12 cellular contexts compared by ENCODE assay signal in the genomic region with DNA sequence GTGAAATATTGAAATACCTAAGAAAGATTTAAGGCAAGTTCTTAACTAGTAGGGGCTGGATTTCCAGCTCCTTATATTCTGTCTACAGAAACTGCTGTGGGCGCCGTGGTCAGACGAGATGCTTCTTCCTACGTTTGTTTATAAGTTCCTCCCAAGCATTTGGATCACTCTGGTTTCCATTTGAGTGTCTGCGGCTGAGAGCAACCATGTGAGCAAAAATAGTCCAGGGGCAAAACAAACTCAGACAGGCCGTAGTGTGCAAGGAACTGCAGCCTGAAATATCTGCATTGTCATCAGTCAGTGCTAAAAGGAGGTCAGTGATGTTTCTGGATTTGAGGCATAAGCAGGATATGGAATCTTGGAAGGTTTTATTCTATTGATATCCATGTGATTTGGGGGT.
DNase-seq lines count a peak whose midpoint lies in the region; ATAC-seq, FAIRE-seq and TF ChIP-seq lines count a peak whose summit lies in the region.
"Had no signal": no experiment of that assay in that cellular context is flagged by ENCODE, and none has a peak within 500 bp of the region (broad histone marks: within the 10 kb centered on the region; RNA-seq: fewer than 3 reads in every experiment).

No MANE protein-coding gene starts in this region.

- H3K36me3 ChIP-seq in astrocyte (ENCODE audit: insufficient read depth, low read length) (no peaks in the 10 kb centered on the region), heart right ventricle (no peaks in the 10 kb centered on the region), psoas muscle (ENCODE audit: insufficient read depth in 1 of 2, low read depth in 1 of 2) (no peaks in the 10 kb centered on the region)

- no peaks in the 10 kb centered on the region for H3K79me2 ChIP-seq in astrocyte (ENCODE audit: insufficient read depth, low read length)

- H3K4me3 Mint-ChIP-seq in Calu3 (ENCODE audit: low read depth, unreplicated experiment): no peak overlapping the region
- no peak overlapping the region for H3K4me3 Mint-ChIP-seq in astrocyte (ENCODE audit: unreplicated experiment)
- no peak overlapping the region for H3K4me3 Mint-ChIP-seq in immature natural killer cell
- H3K4me3 Mint-ChIP-seq: activated T-cell treated with anti-CD3 and anti-CD28 coated beads, Interleukin-2, amount 50 U/mL, for 24 hours had no signal

- H4K20me1 ChIP-seq in astrocyte (ENCODE audit: insufficient read depth, low read length): no peaks in the 10 kb centered on the region

- intact Hi-C loops in Calu3 (cut with micrococcal nuclease; ENCODE audit: unreplicated experiment): loop anchor here (5.0 kb wide), 1 partner anchor 48 kb away; no protein-coding TSS in a partner anchor
- intact Hi-C loops in heart right ventricle (cut with DNase I): no loop called here
- intact Hi-C loops in psoas muscle (cut with DNase I): no loop called here

- H3K27me3 Mint-ChIP-seq in Calu3 (ENCODE audit: unreplicated experiment) (no peaks in the 10 kb centered on the region), astrocyte (ENCODE audit: low read depth, unreplicated experiment) (no peaks in the 10 kb centered on the region), immature natural killer cell (ENCODE audit: low read depth in 3 of 3) (peaks cover 0 to 5% (median 0%) of the 10 kb centered on the region in 3 donors)
- H3K27me3 Mint-ChIP-seq: activated T-cell treated with anti-CD3 and anti-CD28 coated beads, Interleukin-2, amount 50 U/mL, for 24 hours had no signal

- DNase-seq in Calu3 (no peak), astrocyte (ENCODE audit: low read depth) (peak; percentile 84), heart right ventricle (peak in 1 of 2 donors; percentile 26), psoas muscle (no peak), immature natural killer cell (no peak), HuH-7.5 (ENCODE audit: low spot score) (no peak)
- DNase-seq in stimulated activated naive CD4-positive, alpha-beta T cell (lab: John Stamatoyannopoulos, UW): no peak
- DNase-seq: activated T-cell treated with anti-CD3 and anti-CD28 coated beads, Interleukin-2, amount 50 U/mL, for 24 hours; COR-L47 had no signal

- H3K27ac ChIP-seq in astrocyte (ENCODE audit: low read depth, low read length) (no peak overlapping the region), heart right ventricle (peak overlapping the region; percentile 10 to 72 (median 49)), psoas muscle (peak overlapping the region; percentile 48)

- H3K27me3 ChIP-seq in astrocyte (ENCODE audit: insufficient read depth, low read length): no peaks in the 10 kb centered on the region
- H3K27me3 ChIP-seq in heart right ventricle: no peaks in the 10 kb centered on the region
- no peaks in the 10 kb centered on the region for H3K27me3 ChIP-seq in psoas muscle (ENCODE audit: insufficient read depth in 3 of 3, low read length in 2 of 3)

- FAIRE-seq in astrocyte (lab: Jason Lieb, UNC): peak; percentile 5
- FAIRE-seq: endometrium, HepG2 had no signal

- H3K9me3 ChIP-seq in astrocyte (ENCODE audit: insufficient read depth, low read depth, low read length) (no peaks in the 10 kb centered on the region), heart right ventricle (no peaks in the 10 kb centered on the region), psoas muscle (no peaks in the 10 kb centered on the region)

- H3K4me1 ChIP-seq in astrocyte (ENCODE audit: insufficient read depth, low read length) (no peaks in the 10 kb centered on the region), heart right ventricle (peaks cover 3 to 50% (median 17%) of the 10 kb centered on the region in 9 donors), psoas muscle (peaks cover 9% of the 10 kb centered on the region)

- no peaks in the 10 kb centered on the region for H3K36me3 Mint-ChIP-seq in Calu3 (ENCODE audit: insufficient read depth, unreplicated experiment)
- H3K36me3 Mint-ChIP-seq in astrocyte (ENCODE audit: low read depth, unreplicated experiment): no peaks in the 10 kb centered on the region
- H3K36me3 Mint-ChIP-seq in immature natural killer cell: no peaks in the 10 kb centered on the region

- H3K4me3 ChIP-seq in astrocyte (ENCODE audit: insufficient read depth, low read depth, low read length) (no peak overlapping the region), heart right ventricle (no peak overlapping the region), psoas muscle (no peak overlapping the region)

- H3K4me2 ChIP-seq in astrocyte (ENCODE audit: low read length): no peak overlapping the region

- no TSS peak for BruUV-seq in Calu3 (replicated peaks; lab: Mats Ljungman, UMichigan)

- H3K9ac ChIP-seq in astrocyte (ENCODE audit: low read length): no peak overlapping the region

- H3K27ac Mint-ChIP-seq in Calu3 (ENCODE audit: unreplicated experiment): peak overlapping the region; percentile 90
- H3K27ac Mint-ChIP-seq in astrocyte (ENCODE audit: unreplicated experiment): peak overlapping the region; percentile 83
- no peak overlapping the region for H3K27ac Mint-ChIP-seq in immature natural killer cell
- H3K27ac Mint-ChIP-seq: activated T-cell treated with anti-CD3 and anti-CD28 coated beads, Interleukin-2, amount 50 U/mL, for 24 hours had no signal

- H2AFZ ChIP-seq in astrocyte (ENCODE audit: low read depth, low read length): no peak overlapping the region

- CTCF ChIA-PET in Calu3 (lab: Charles Lee): no interaction called here

- peaks cover 45% of the 10 kb centered on the region for H3K4me1 Mint-ChIP-seq in Calu3 (ENCODE audit: low read depth, unreplicated experiment)
- H3K4me1 Mint-ChIP-seq in astrocyte (ENCODE audit: low read depth, unreplicated experiment): peaks cover 12% of the 10 kb centered on the region
- H3K4me1 Mint-ChIP-seq in immature natural killer cell: no peaks in the 10 kb centered on the region

- ATAC-seq in heart right ventricle (peak in 7 of 8 donors; percentile 56 to 88 (median 81)), psoas muscle (peak in 3 of 4 donors; percentile 59 to 77 (median 62)), GM21825 (IDR thresholded peaks at IDR 0.05; ENCODE audit: unreplicated experiment) (no peak)
- ATAC-seq: HepG2 had no signal

- WGBS in heart right ventricle, 2 donors: 12 to 15% methylated on average over 6 of the region's 6 CpGs
- 23 to 41% (median 23%) methylated on average over 6 of the region's 6 CpGs for WGBS in psoas muscle, 3 donors

- H3K9me3 Mint-ChIP-seq in Calu3 (ENCODE audit: low read depth, unreplicated experiment): no peaks in the 10 kb centered on the region
- no peaks in the 10 kb centered on the region for H3K9me3 Mint-ChIP-seq in astrocyte (ENCODE audit: unreplicated experiment)
- peaks cover 0 to 3% (median 0%) of the 10 kb centered on the region in 6 donors for H3K9me3 Mint-ChIP-seq in immature natural killer cell
- H3K9me3 Mint-ChIP-seq: activated T-cell treated with anti-CD3 and anti-CD28 coated beads, Interleukin-2, amount 50 U/mL, for 24 hours had no signal

- TF ChIP-seq CTCF in Calu3 (IDR thresholded peaks at IDR 0.05; ENCODE audit: unreplicated experiment) (no peak), astrocyte (IDR thresholded peaks at IDR 0.05; ENCODE audit: insufficient read depth, low read depth, low read length) (no peak), heart right ventricle (IDR thresholded peaks at IDR 0.05) (no peak), psoas muscle (IDR thresholded peaks at IDR 0.05) (no peak)

Comparison
In these comparisons a context has a peak if more than half of its experiments do, and no peak if none do; other contexts are left out.
1. H3K27ac Mint-ChIP-seq: peak in Calu3 (single experiment) and astrocyte (single experiment); none in immature natural killer cell (0 of 6).